Comparison of ENCODE assay signal across 16 cellular contexts in genomic region chr5:118592678-118593328, GRCh38.
DNase-seq lines count a peak whose midpoint lies in the region; ATAC-seq, FAIRE-seq and TF ChIP-seq lines count a peak whose summit lies in the region.
"Had no signal": no experiment of that assay in that cellular context is flagged by ENCODE, and none has a peak within 500 bp of the region (broad histone marks: within the 10 kb centered on the region; RNA-seq: fewer than 3 reads in every experiment).

No MANE protein-coding gene starts in this region.

- H3K4me1 ChIP-seq in HepG2 (ENCODE audit: insufficient read depth, low read length) (no peaks in the 10 kb centered on the region), right lobe of liver (no peaks in the 10 kb centered on the region), endodermal cell (ENCODE audit: control insufficient read depth, insufficient read depth, low read length) (no peaks in the 10 kb centered on the region)
- H3K4me1 ChIP-seq: psoas muscle, tibial artery had no signal

- TF ChIP-seq EP300 in HepG2 (IDR thresholded peaks at IDR 0.05; ENCODE audit: low read depth in 2 of 2, low read length in 2 of 2) (no peak), HepG2 (CRISPR knock-in tag; IDR thresholded peaks at IDR 0.05; ENCODE audit: borderline replicate concordance) (no peak)

- H3K79me2 ChIP-seq in HepG2 (ENCODE audit: insufficient read depth, low read length) = no peaks in the 10 kb centered on the region

- H3K9ac ChIP-seq in HepG2 (ENCODE audit: insufficient read depth, low read depth, low read length) (no peak overlapping the region), endodermal cell (ENCODE audit: extremely low read depth, low read length, poor library complexity, severe bottlenecking) (no peak overlapping the region)

- 24% methylated on average over 4 of the region's 4 CpGs for WGBS in HepG2 (ENCODE audit: low lambda C conversion rate)
- WGBS in right lobe of liver (ENCODE audit: insufficient coverage, low coverage, low lambda C conversion rate, missing lambda C conversion rate) = 55% methylated on average over 4 of the region's 4 CpGs
- WGBS in endodermal cell (ENCODE audit: insufficient coverage in 1 of 2, insufficient read length in 1 of 2), 2 experiments = 83 to 100% methylated on average over 1 to 4 of the region's 4 CpGs

- H3K4me1 Mint-ChIP-seq in endodermal cell = peaks cover 6% of the 10 kb centered on the region

- CTCF ChIA-PET in HepG2 (lab: Yijun Ruan, JAX; ENCODE audit: low intra/inter-chr PET ratio, low total read pairs) = no interaction called here

- intact Hi-C loops in HepG2 (cut with micrococcal nuclease; ENCODE audit: unreplicated experiment) = no loop called here
- intact Hi-C loops in right lobe of liver (cut with DNase I) = no loop called here
- intact Hi-C loops in posterior cingulate gyrus (cut with DNase I) = no loop called here

- no peak for TF ChIP-seq RAD21 in HepG2 (CRISPR knock-in tag; IDR thresholded peaks at IDR 0.05)

- BruUV-seq in HepG2 (replicated peaks; lab: Mats Ljungman, UMichigan) = no TSS peak

- no peak overlapping the region for H2AFZ ChIP-seq in HepG2 (ENCODE audit: low read length)

- H3K27ac Mint-ChIP-seq in endodermal cell = no peak overlapping the region
- H3K27ac Mint-ChIP-seq: activated CD8-positive, alpha-beta T cell treated with anti-CD3 and anti-CD28 coated beads for 36 hours had no signal

- no peaks in the 10 kb centered on the region for H4K20me1 ChIP-seq in HepG2 (ENCODE audit: insufficient read depth, low read length)

- no peaks in the 10 kb centered on the region for H3K9me3 Mint-ChIP-seq in endodermal cell
- H3K9me3 Mint-ChIP-seq: activated CD8-positive, alpha-beta T cell treated with anti-CD3 and anti-CD28 coated beads for 36 hours had no signal

- H3K36me3 Mint-ChIP-seq in endodermal cell (ENCODE audit: low read depth) = no peaks in the 10 kb centered on the region

- H3K4me3 Mint-ChIP-seq in endodermal cell = no peak overlapping the region
- H3K4me3 Mint-ChIP-seq: activated CD8-positive, alpha-beta T cell treated with anti-CD3 and anti-CD28 coated beads for 36 hours had no signal

- in situ Hi-C loops in HepG2 (cut with HindIII; ENCODE audit: extremely low pct_ligation_motif_present, low pct_unique_long_range_greater_than_20kb) = no loop called here

- H3K4me3 ChIP-seq in HepG2 (replicated peaks in 1 of 3; ENCODE audit: insufficient read depth in 1 of 3, low read depth in 2 of 3, low read length in 3 of 3) (no peak overlapping the region), right lobe of liver (no peak overlapping the region), endodermal cell (ENCODE audit: low read length) (no peak overlapping the region)
- H3K4me3 ChIP-seq: psoas muscle, tibial artery had no signal

- H3K27ac ChIP-seq in HepG2 (ENCODE audit: extremely low read length, insufficient read depth, low read length) (no peak overlapping the region), right lobe of liver (no peak overlapping the region), endodermal cell (ENCODE audit: low read depth, low read length) (no peak overlapping the region)
- H3K27ac ChIP-seq: psoas muscle, tibial artery had no signal

- no peaks in the 10 kb centered on the region for H3K9me3 ChIP-seq in HepG2 (ENCODE audit: low read length)
- no peaks in the 10 kb centered on the region for H3K9me3 ChIP-seq in right lobe of liver
- no peaks in the 10 kb centered on the region for H3K9me3 ChIP-seq in endodermal cell (ENCODE audit: control insufficient read depth, low read length)
- H3K9me3 ChIP-seq: psoas muscle, tibial artery had no signal

- H3K36me3 ChIP-seq in HepG2 (replicated peaks in 1 of 2; ENCODE audit: control insufficient read depth in 1 of 2, insufficient read depth in 2 of 2, low read length in 2 of 2) = no peaks in the 10 kb centered on the region
- no peaks in the 10 kb centered on the region for H3K36me3 ChIP-seq in right lobe of liver
- no peaks in the 10 kb centered on the region for H3K36me3 ChIP-seq in endodermal cell (ENCODE audit: control insufficient read depth, insufficient read depth, low read length)
- H3K36me3 ChIP-seq: tibial artery had no signal

- DNase-seq in HepG2 (ENCODE audit: low spot score) = peak; percentile 1
- DNase-seq in right lobe of liver = no peak
- DNase-seq in endodermal cell = no peak
- no peak for DNase-seq in posterior cingulate gyrus
- DNase-seq in SW 1271 (lab: John Stamatoyannopoulos, UW) = no peak
- no peak for DNase-seq in NCI-H446 (lab: John Stamatoyannopoulos, UW)
- DNase-seq: activated CD8-positive, alpha-beta T cell treated with anti-CD3 and anti-CD28 coated beads for 36 hours; activated effector memory CD4-positive, alpha-beta T cell treated with anti-CD3 and anti-CD28 coated beads, Interleukin-2, amount 50 U/mL, for 16 hours; NCI-H1092 treated with DMSO at 0.1 percent for 48 hours; NCI-H526 treated with DMSO at 0.1 percent for 48 hours; psoas muscle; stimulated activated CD8-positive, alpha-beta memory T cell treated with anti-CD3 and anti-CD28 coated beads, Interleukin-4, amount 100 ng/mL, for 48 hours; tibial artery had no signal

- TF ChIP-seq POLR2A in HepG2 (IDR thresholded peaks at IDR 0.05; ENCODE audit: insufficient read depth in 1 of 2, low read depth in 2 of 2, low read length in 2 of 2) (no peak), right lobe of liver (IDR thresholded peaks at IDR 0.05) (no peak)

- H3K27me3 ChIP-seq in HepG2 (ENCODE audit: control insufficient read depth in 1 of 2, insufficient read depth in 2 of 2, low read length in 2 of 2) (no peaks in the 10 kb centered on the region), right lobe of liver (no peaks in the 10 kb centered on the region), endodermal cell (ENCODE audit: control insufficient read depth, insufficient read depth, low read length, poor library complexity, severe bottlenecking) (no peaks in the 10 kb centered on the region)
- H3K27me3 ChIP-seq: tibial artery had no signal

- H3K4me2 ChIP-seq in HepG2 (ENCODE audit: low read depth, low read length) = no peak overlapping the region

- FAIRE-seq in HepG2 (lab: Jason Lieb, UNC) = no peak
- FAIRE-seq: TTC549 had no signal

- POLR2A ChIA-PET in HepG2 (lab: Yijun Ruan, JAX) = no interaction called here

- peak; percentile 34; the same call in 1 of the 3 replicates for ATAC-seq in HepG2
- no peak for ATAC-seq in right lobe of liver
- ATAC-seq in GM21717 (IDR thresholded peaks at IDR 0.05; ENCODE audit: unreplicated experiment) = no peak
- ATAC-seq: activated CD8-positive, alpha-beta T cell treated with anti-CD3 and anti-CD28 coated beads for 36 hours; psoas muscle had no signal

- H3K27me3 Mint-ChIP-seq in endodermal cell (ENCODE audit: insufficient read depth) = no peaks in the 10 kb centered on the region
- H3K27me3 Mint-ChIP-seq: activated CD8-positive, alpha-beta T cell treated with anti-CD3 and anti-CD28 coated beads for 36 hours had no signal

- TF ChIP-seq CTCF in HepG2 (CRISPR knock-in tag; IDR thresholded peaks at IDR 0.05) (no peak), right lobe of liver (IDR thresholded peaks at IDR 0.05) (no peak), LNCAP (IDR thresholded peaks at IDR 0.05) (peak; percentile 26; the same call in 1 of the 2 replicates), endodermal cell (conservative IDR thresholded peaks at IDR 0.05) (peak; percentile 78)

TF ChIP-seq in HepG2, 621 proteins besides CTCF, POLR2A, EP300 and RAD21 (continues in another document):
- TF ChIP-seq ZNF337 (CRISPR knock-in tag; IDR thresholded peaks at IDR 0.05; ENCODE audit: borderline replicate concordance, low read depth) (no peak), HOXD1 (CRISPR knock-in tag; IDR thresholded peaks at IDR 0.05) (no peak), MAFK (conservative IDR thresholded peaks at IDR 0.05 in 1 of 2, IDR thresholded peaks at IDR 0.05 in 1 of 2; ENCODE audit: low read length in 2 of 2) (peak; percentile 93 to 97), HMGXB4 (CRISPR knock-in tag; IDR thresholded peaks at IDR 0.05; ENCODE audit: borderline replicate concordance in 1 of 2, low read depth in 1 of 2) (no peak), CENPX (CRISPR knock-in tag; IDR thresholded peaks at IDR 0.05) (no peak), PTBP1 (IDR thresholded peaks at IDR 0.05; ENCODE audit: low read depth, low read length, poor library complexity, severe bottlenecking) (no peak), CBX2 (IDR thresholded peaks at IDR 0.05; ENCODE audit: low read depth, low read length) (no peak), CBX2 (CRISPR knock-in tag; IDR thresholded peaks at IDR 0.05; ENCODE audit: low read depth) (no peak), SOX13 (IDR thresholded peaks at IDR 0.05) (no peak), SOX13 (CRISPR knock-in tag; conservative IDR thresholded peaks at IDR 0.05 in 1 of 2, IDR thresholded peaks at IDR 0.05 in 1 of 2) (no peak), MTA1 (CRISPR knock-in tag; IDR thresholded peaks at IDR 0.05; ENCODE audit: borderline replicate concordance) (no peak), ZFP36 (IDR thresholded peaks at IDR 0.05; ENCODE audit: borderline replicate concordance, low read depth, low read length, partially characterized antibody) (no peak), MAFF (IDR thresholded peaks at IDR 0.05; ENCODE audit: low read depth, low read length) (peak; percentile 94), REXO4 (CRISPR knock-in tag; IDR thresholded peaks at IDR 0.05; ENCODE audit: borderline replicate concordance) (no peak), ZNF749 (CRISPR knock-in tag; IDR thresholded peaks at IDR 0.05; ENCODE audit: borderline replicate concordance) (no peak), HNF4A (CRISPR knock-in tag; IDR thresholded peaks at IDR 0.05) (peak; percentile 7; the same call in 1 of the 2 replicates), GATA4 (IDR thresholded peaks at IDR 0.05; ENCODE audit: borderline replicate concordance, low read depth) (no peak)

Comparison
In these comparisons a context has a peak if more than half of its experiments do, and no peak if none do; other contexts are left out.
1. CTCF ChIP-seq: peak in LNCAP (single experiment) and endodermal cell (single experiment); none in HepG2 (single experiment) and right lobe of liver (0 of 4).